In the genomic region with DNA sequence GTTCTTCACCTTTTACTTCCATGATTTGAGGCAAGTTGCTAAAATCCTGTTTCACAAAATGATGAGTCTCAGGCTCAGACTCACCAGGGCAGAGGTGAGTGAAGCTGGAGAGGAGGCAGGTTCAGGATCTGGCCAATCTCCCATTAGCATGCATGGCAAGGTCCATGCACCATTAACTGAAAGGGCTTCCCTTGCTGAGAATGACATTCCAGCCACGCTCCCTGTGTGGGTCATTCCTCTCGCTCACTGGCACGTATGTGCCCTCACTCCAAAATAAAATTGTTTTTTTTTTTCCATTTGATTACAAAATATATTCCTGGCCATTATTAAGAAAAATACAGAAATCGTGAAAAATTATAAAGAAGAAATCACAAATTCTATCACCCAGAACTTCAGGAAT, we compare ENCODE assay signal across 24 cellular contexts.
"Had no signal": no experiment of that assay in that cellular context is flagged by ENCODE, and none has a peak within 500 bp of the region (broad histone marks: within the 10 kb centered on the region; RNA-seq: fewer than 3 reads in every experiment).

No MANE protein-coding gene starts in this region.

- H2AFZ ChIP-seq: neural progenitor cell, parathyroid adenoma had no signal

- H3K27me3 ChIP-seq: esophagus squamous epithelium, heart right ventricle, neural progenitor cell, right atrium auricular region, sigmoid colon, stomach, tibial artery had no signal

- ATAC-seq: left lobe of liver; mucosa of descending colon; natural killer cell treated with Interleukin-12 subunit alpha and Interleukin-12 subunit beta and Interleukin-15 and Interleukin-18, amount 100 ng/mL, for 72 hours; stimulated activated effector memory CD8-positive, alpha-beta T cell treated with anti-CD3 and anti-CD28 coated beads, Interleukin-12 subunit alpha, Interleukin-12 subunit beta, amount 100 ng/mL, for 72 hours had no signal

- H3K9me3 ChIP-seq: esophagus squamous epithelium, mucosa of descending colon, right atrium auricular region, sigmoid colon, stomach, tibial artery had no signal

- H3K36me3 ChIP-seq: esophagus squamous epithelium, heart right ventricle, neural progenitor cell, right atrium auricular region, sigmoid colon, stomach, tibial artery had no signal

- DNase-seq: central memory CD4-positive, alpha-beta T cell; dorsolateral prefrontal cortex; effector CD4-positive, alpha-beta T cell; esophagus squamous epithelium; foreskin melanocyte; glutamatergic neuron; heart right ventricle; hypothalamus; mesenchymal stem cell; mucosa of descending colon; naive B cell; sigmoid colon; stimulated activated CD4-positive, alpha-beta T cell treated with anti-CD3 and anti-CD28 coated beads, Interleukin-2, amount 100 ng/mL, for 24 hours; stimulated activated CD4-positive, alpha-beta T cell treated with anti-CD3 and anti-CD28 coated beads, Interleukin-4, amount 100 ng/mL, for 24 hours; stimulated activated naive CD4-positive, alpha-beta T cell treated with Interleukin-2 at 50 U/mL for 16 hours; stomach; tibial artery had no signal

- H3K4me1 ChIP-seq: neural progenitor cell, parathyroid adenoma, right atrium auricular region, sigmoid colon, stomach, tibial artery had no signal

- H3K4me2 ChIP-seq: neural progenitor cell had no signal

- H3K79me2 ChIP-seq: parathyroid adenoma had no signal

- H3K27ac ChIP-seq: dorsolateral prefrontal cortex, epithelial cell of prostate, neural progenitor cell, parathyroid adenoma, right atrium auricular region, stomach, tibial artery had no signal

- H3K4me3 ChIP-seq: dorsolateral prefrontal cortex, esophagus squamous epithelium, heart right ventricle, mucosa of descending colon, neural progenitor cell, right atrium auricular region, sigmoid colon, stomach, tibial artery had no signal
